Comparison of ENCODE assay signal across 23 cellular contexts in the genomic region with DNA sequence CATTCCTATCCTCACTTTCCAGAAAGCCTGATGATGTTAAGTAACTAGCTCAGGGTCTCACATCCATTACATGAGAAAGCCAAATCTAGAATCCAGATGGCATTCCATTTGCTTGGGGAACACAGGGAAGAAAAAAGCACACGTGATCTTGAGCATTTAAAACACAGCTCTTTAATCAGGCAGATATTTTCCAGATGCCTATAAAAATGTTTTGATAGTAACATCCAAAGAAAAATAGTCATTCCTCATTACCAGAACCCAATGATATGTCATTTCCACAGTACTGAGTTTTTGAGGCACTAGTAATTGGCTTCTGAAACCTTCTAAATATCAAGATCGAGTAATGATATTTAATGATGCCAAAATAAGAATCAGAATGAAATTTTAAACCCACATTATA.
DNase-seq lines count a peak whose midpoint lies in the region; ATAC-seq, FAIRE-seq and TF ChIP-seq lines count a peak whose summit lies in the region.
"Had no signal": no experiment of that assay in that cellular context is flagged by ENCODE, and none has a peak within 500 bp of the region (broad histone marks: within the 10 kb centered on the region; RNA-seq: fewer than 3 reads in every experiment).

No MANE protein-coding gene starts in this region.

- H3K9ac ChIP-seq in SK-N-SH = no peak overlapping the region

- CTCF ChIA-PET in SK-N-SH (lab: Yijun Ruan, JAX) = interaction anchor here (0.6 to 2.1 kb wide), 2 partner anchors 88 to 288 kb away, joined by 3 to 5 read pairs; no protein-coding TSS in a partner anchor

- no peaks in the 10 kb centered on the region for H4K20me1 ChIP-seq in SK-N-SH (ENCODE audit: insufficient read depth)

- TF ChIP-seq CTCF in SK-N-SH (IDR thresholded peaks at IDR 0.05) = no peak

- H3K27ac ChIP-seq in SK-N-SH (ENCODE audit: low read depth in 2 of 2, low read length in 1 of 2) = no peak overlapping the region
- H3K27ac ChIP-seq: 22Rv1, A549, C4-2B had no signal

- no peak for ATAC-seq in HG03139 (IDR thresholded peaks at IDR 0.05; ENCODE audit: unreplicated experiment)
- ATAC-seq: A549, GM12878, HCT116 had no signal

- H3K27me3 ChIP-seq in SK-N-SH (ENCODE audit: insufficient read depth) = no peaks in the 10 kb centered on the region

- 3% methylated on average over 2 of the region's 2 CpGs for WGBS in SK-N-SH (ENCODE audit: low lambda C conversion rate)

- no peak overlapping the region for H3K4me2 ChIP-seq in SK-N-SH
- H3K4me2 ChIP-seq: A549 had no signal

- no peaks in the 10 kb centered on the region for H3K79me2 ChIP-seq in SK-N-SH (ENCODE audit: insufficient read depth)

- peak; percentile 98 for FAIRE-seq in endometrium (lab: Jason Lieb, UNC)
- FAIRE-seq: A549, D721Med, GM12878, HTR-8/SVneo had no signal

- H3K9me2 ChIP-seq in SK-N-SH = no peaks in the 10 kb centered on the region

- H3K4me3 ChIP-seq in SK-N-SH (ENCODE audit: low read depth in 2 of 2, low read length in 1 of 2) = no peak overlapping the region
- H3K4me3 ChIP-seq: A549, GM12878 had no signal

- no peak for TF ChIP-seq EP300 in SK-N-SH (IDR thresholded peaks at IDR 0.05; ENCODE audit: borderline replicate concordance in 1 of 2, low read depth in 1 of 2, low read length in 1 of 2)

- H3F3A ChIP-seq in SK-N-SH (replicated peaks; ENCODE audit: insufficient read depth) = no peaks in the 10 kb centered on the region

- H3K4me1 ChIP-seq in SK-N-SH (ENCODE audit: control insufficient read depth in 1 of 2, insufficient read depth in 2 of 2, low read depth in 1 of 2, low read length in 1 of 2) = no peaks in the 10 kb centered on the region
- H3K4me1 ChIP-seq: A549, Caco-2 had no signal

- H3K9me3 ChIP-seq in SK-N-SH = no peaks in the 10 kb centered on the region
- H3K9me3 ChIP-seq: A549, Caco-2 had no signal

- DNase-seq in DMS 273 (lab: John Stamatoyannopoulos, UW; ENCODE audit: unreplicated experiment) (peak; percentile 37), DMS 273 treated with DMSO at 0.1 percent for 48 hours (lab: John Stamatoyannopoulos, UW) (no peak), SK-N-SH (peak; percentile 33), NCI-H187 (lab: John Stamatoyannopoulos, UW) (no peak), NCI-H510A treated with DMSO at 0.1 percent for 48 hours (lab: John Stamatoyannopoulos, UW) (no peak)
- DNase-seq: AML-193; Caco-2; CD4-positive, alpha-beta T cell; DMS79 treated with DMSO at 0.1 percent for 48 hours; EL; GOT3; H7; HFFc6; IMR-90 had no signal

- H3K36me3 ChIP-seq in SK-N-SH (replicated peaks in 1 of 2; ENCODE audit: control insufficient read depth in 1 of 2, insufficient read depth in 2 of 2, low read length in 1 of 2) = no peaks in the 10 kb centered on the region

- POLR2A ChIA-PET in SK-N-SH (lab: Yijun Ruan, JAX) = no interaction called here

- TF ChIP-seq RAD21 in SK-N-SH (IDR thresholded peaks at IDR 0.05; ENCODE audit: low read length) = no peak

- H2AFZ ChIP-seq in SK-N-SH (ENCODE audit: low read depth) = no peak overlapping the region

TF ChIP-seq in SK-N-SH, 30 proteins besides CTCF, POLR2A, EP300 and RAD21:
- TF ChIP-seq, protein P1, sequence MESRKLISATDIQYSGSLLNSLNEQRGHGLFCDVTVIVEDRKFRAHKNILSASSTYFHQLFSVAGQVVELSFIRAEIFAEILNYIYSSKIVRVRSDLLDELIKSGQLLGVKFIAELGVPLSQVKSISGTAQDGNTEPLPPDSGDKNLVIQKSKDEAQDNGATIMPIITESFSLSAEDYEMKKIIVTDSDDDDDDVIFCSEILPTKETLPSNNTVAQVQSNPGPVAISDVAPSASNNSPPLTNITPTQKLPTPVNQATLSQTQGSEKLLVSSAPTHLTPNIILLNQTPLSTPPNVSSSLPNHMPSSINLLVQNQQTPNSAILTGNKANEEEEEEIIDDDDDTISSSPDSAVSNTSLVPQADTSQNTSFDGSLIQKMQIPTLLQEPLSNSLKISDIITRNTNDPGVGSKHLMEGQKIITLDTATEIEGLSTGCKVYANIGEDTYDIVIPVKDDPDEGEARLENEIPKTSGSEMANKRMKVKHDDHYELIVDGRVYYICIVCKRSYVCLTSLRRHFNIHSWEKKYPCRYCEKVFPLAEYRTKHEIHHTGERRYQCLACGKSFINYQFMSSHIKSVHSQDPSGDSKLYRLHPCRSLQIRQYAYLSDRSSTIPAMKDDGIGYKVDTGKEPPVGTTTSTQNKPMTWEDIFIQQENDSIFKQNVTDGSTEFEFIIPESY (IDR thresholded peaks at IDR 0.05; ENCODE audit: borderline replicate concordance, low read depth) = no peak
- TF ChIP-seq TCF12 (IDR thresholded peaks at IDR 0.05) (no peak), MXI1 (IDR thresholded peaks at IDR 0.05; ENCODE audit: low read depth, low read length) (no peak), JUND (IDR thresholded peaks at IDR 0.05) (no peak), FOXM1 (IDR thresholded peaks at IDR 0.05; ENCODE audit: low read depth) (no peak), MEF2A (IDR thresholded peaks at IDR 0.05; ENCODE audit: borderline replicate concordance, low read depth) (no peak), NFIC (IDR thresholded peaks at IDR 0.05; ENCODE audit: borderline replicate concordance) (no peak), ELF1 (IDR thresholded peaks at IDR 0.05) (no peak), POLR2AphosphoS5 (IDR thresholded peaks at IDR 0.05; ENCODE audit: low read depth, low read length) (no peak), TEAD4 (IDR thresholded peaks at IDR 0.05; ENCODE audit: borderline replicate concordance, insufficient read depth) (no peak), RCOR1 (IDR thresholded peaks at IDR 0.05; ENCODE audit: low read length) (no peak), GABPA (IDR thresholded peaks at IDR 0.05; ENCODE audit: low read depth) (no peak), RFX5 (IDR thresholded peaks at IDR 0.05; ENCODE audit: low read length) (no peak), SIN3A (IDR thresholded peaks at IDR 0.05; ENCODE audit: borderline replicate concordance, low read depth, low read length) (no peak), EZH2phosphoT487 (IDR thresholded peaks at IDR 0.05; ENCODE audit: borderline replicate concordance, low read depth) (no peak)
- TF ChIP-seq, protein P2, sequence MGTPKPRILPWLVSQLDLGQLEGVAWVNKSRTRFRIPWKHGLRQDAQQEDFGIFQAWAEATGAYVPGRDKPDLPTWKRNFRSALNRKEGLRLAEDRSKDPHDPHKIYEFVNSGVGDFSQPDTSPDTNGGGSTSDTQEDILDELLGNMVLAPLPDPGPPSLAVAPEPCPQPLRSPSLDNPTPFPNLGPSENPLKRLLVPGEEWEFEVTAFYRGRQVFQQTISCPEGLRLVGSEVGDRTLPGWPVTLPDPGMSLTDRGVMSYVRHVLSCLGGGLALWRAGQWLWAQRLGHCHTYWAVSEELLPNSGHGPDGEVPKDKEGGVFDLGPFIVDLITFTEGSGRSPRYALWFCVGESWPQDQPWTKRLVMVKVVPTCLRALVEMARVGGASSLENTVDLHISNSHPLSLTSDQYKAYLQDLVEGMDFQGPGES (IDR thresholded peaks at IDR 0.05; ENCODE audit: low read depth, low read length) = no peak
- TF ChIP-seq, protein P3, sequence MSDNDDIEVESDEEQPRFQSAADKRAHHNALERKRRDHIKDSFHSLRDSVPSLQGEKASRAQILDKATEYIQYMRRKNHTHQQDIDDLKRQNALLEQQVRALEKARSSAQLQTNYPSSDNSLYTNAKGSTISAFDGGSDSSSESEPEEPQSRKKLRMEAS (IDR thresholded peaks at IDR 0.05; ENCODE audit: low read depth) = no peak
- TF ChIP-seq, protein P4, sequence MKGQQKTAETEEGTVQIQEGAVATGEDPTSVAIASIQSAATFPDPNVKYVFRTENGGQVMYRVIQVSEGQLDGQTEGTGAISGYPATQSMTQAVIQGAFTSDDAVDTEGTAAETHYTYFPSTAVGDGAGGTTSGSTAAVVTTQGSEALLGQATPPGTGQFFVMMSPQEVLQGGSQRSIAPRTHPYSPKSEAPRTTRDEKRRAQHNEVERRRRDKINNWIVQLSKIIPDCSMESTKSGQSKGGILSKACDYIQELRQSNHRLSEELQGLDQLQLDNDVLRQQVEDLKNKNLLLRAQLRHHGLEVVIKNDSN (IDR thresholded peaks at IDR 0.05; ENCODE audit: borderline replicate concordance, low read depth) = no peak
- TF ChIP-seq, protein P5, sequence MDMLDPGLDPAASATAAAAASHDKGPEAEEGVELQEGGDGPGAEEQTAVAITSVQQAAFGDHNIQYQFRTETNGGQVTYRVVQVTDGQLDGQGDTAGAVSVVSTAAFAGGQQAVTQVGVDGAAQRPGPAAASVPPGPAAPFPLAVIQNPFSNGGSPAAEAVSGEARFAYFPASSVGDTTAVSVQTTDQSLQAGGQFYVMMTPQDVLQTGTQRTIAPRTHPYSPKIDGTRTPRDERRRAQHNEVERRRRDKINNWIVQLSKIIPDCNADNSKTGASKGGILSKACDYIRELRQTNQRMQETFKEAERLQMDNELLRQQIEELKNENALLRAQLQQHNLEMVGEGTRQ (IDR thresholded peaks at IDR 0.05; ENCODE audit: borderline replicate concordance, low read depth, low read length) = no peak

Comparison
In these comparisons a context has a peak if more than half of its experiments do, and no peak if none do; other contexts are left out.
1. DNase-seq: peak in DMS 273 (single experiment) and SK-N-SH (single experiment); none in DMS 273 treated with DMSO at 0.1 percent for 48 hours (single experiment), NCI-H187 (0 of 2) and NCI-H510A treated with DMSO at 0.1 percent for 48 hours (single experiment).